8 cellular contexts compared by ENCODE assay signal in the genomic region with DNA sequence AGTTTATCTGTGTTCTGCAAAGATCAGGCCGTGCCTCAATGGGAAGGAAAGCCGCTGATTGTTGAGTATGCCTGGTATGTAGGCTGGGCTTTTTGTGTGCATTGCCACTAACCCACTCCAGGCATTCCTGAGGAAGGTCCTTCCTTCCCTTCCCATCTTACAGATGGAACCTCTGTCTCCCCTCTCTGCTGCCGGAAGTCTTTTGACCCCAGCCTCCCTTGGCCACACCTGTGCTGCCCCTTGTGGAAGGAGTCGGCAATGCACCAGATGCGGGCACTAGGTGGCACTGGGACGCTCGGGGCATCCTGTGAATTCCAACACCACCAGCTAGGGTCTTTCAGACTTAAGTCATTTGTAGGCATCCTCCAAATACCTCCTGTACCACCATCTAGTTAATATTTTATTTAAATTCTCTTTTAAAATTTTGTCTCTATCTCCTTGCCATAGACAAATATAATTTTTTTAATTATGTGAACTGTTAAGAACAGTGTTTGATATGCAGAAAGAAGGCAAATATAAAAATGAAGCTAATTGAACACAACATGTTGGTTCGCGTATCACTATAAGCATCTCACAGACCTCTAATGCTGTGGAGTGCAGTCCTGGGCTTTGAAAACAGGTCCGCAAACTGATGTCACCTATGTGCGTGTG.
DNase-seq lines count a peak whose midpoint lies in the region; ATAC-seq, FAIRE-seq and TF ChIP-seq lines count a peak whose summit lies in the region.

No MANE protein-coding gene starts in this region.

- no peak overlapping the region for H2AFZ ChIP-seq in Loucy (ENCODE audit: low read length)
- H2AFZ ChIP-seq in endothelial cell of umbilical vein (ENCODE audit: low read depth, low read length): no peak overlapping the region

- H3K4me1 Mint-ChIP-seq in activated CD4-positive, alpha-beta memory T cell treated with anti-CD3 and anti-CD28 coated beads, Interleukin-2, amount 10 ng/mL, durations not matched to agents 7 days and 5 days: peaks cover 56% of the 10 kb centered on the region
- no peaks in the 10 kb centered on the region for H3K4me1 Mint-ChIP-seq in progenitor cell of endocrine pancreas (ENCODE audit: low read depth)

- peak; percentile 71 for FAIRE-seq in endothelial cell of umbilical vein (lab: Jason Lieb, UNC)

- CTCF ChIA-PET in activated CD4-positive, alpha-beta memory T cell treated with anti-CD3 and anti-CD28 coated beads, Interleukin-2, amount 10 ng/mL, durations not matched to agents 7 days and 5 days (lab: Charles Lee): interaction anchor here (0.5 to 1.8 kb wide), 19 partner anchors 9 to 189 kb away, joined by 3 to 15 read pairs (median 4); no protein-coding TSS in a partner anchor
- CTCF ChIA-PET in endothelial cell of umbilical vein (lab: Charles Lee): interaction anchor here (0.8 kb wide), 1 partner anchor 73 kb away, joined by 3 read pairs; no protein-coding TSS in a partner anchor

- H3K4me3 ChIP-seq in Loucy (ENCODE audit: low read length, poor library complexity, severe bottlenecking): no peak overlapping the region
- no peak overlapping the region for H3K4me3 ChIP-seq in endothelial cell of umbilical vein (replicated peaks in 1 of 3; ENCODE audit: insufficient read depth in 1 of 3, low read depth in 1 of 3, low read length in 3 of 3)

- peaks cover 15% of the 10 kb centered on the region for H3K36me3 Mint-ChIP-seq in activated CD4-positive, alpha-beta memory T cell treated with anti-CD3 and anti-CD28 coated beads, Interleukin-2, amount 10 ng/mL, durations not matched to agents 7 days and 5 days (ENCODE audit: low read depth)
- H3K36me3 Mint-ChIP-seq in progenitor cell of endocrine pancreas (ENCODE audit: insufficient read depth): peaks cover 2% of the 10 kb centered on the region

- no peaks in the 10 kb centered on the region for H3K9me1 ChIP-seq in endothelial cell of umbilical vein (replicated peaks; ENCODE audit: control insufficient read depth, extremely low read depth, insufficient read depth, low read length)

- H3K4me3 Mint-ChIP-seq in activated CD4-positive, alpha-beta memory T cell treated with anti-CD3 and anti-CD28 coated beads, Interleukin-2, amount 10 ng/mL, durations not matched to agents 7 days and 5 days: no peak overlapping the region
- no peak overlapping the region for H3K4me3 Mint-ChIP-seq in progenitor cell of endocrine pancreas (ENCODE audit: low read depth)

- peaks cover 10% of the 10 kb centered on the region for H3K9me3 Mint-ChIP-seq in activated CD4-positive, alpha-beta memory T cell treated with anti-CD3 and anti-CD28 coated beads, Interleukin-2, amount 10 ng/mL, durations not matched to agents 7 days and 5 days
- no peaks in the 10 kb centered on the region for H3K9me3 Mint-ChIP-seq in progenitor cell of endocrine pancreas (ENCODE audit: low read depth)

- no peak overlapping the region for H3K4me2 ChIP-seq in Loucy (ENCODE audit: low read depth, low read length, poor library complexity, severe bottlenecking)
- no peak overlapping the region for H3K4me2 ChIP-seq in endothelial cell of umbilical vein (ENCODE audit: insufficient read depth, low read length)

- no peak overlapping the region for H3K9ac ChIP-seq in Loucy (ENCODE audit: low read depth, low read length, poor library complexity, severe bottlenecking)
- H3K9ac ChIP-seq in endothelial cell of umbilical vein (replicated peaks; ENCODE audit: extremely low read depth, insufficient read depth, low read length): no peak overlapping the region

- DNase-seq in D341Med (ENCODE audit: low spot score) (peak; percentile 79), endothelial cell of umbilical vein (ENCODE audit: low read depth, low spot score) (no peak), progenitor cell of endocrine pancreas (ENCODE audit: low spot score, unreplicated experiment) (no peak), cerebellum (ENCODE audit: low spot score) (no peak)
- DNase-seq in activated CD4-positive, alpha-beta memory T cell treated with anti-CD3 and anti-CD28 coated beads, Interleukin-2, amount 10 ng/mL, durations not matched to agents 7 days and 5 days: peak; percentile 62

- no peaks in the 10 kb centered on the region for H3K27me3 Mint-ChIP-seq in activated CD4-positive, alpha-beta memory T cell treated with anti-CD3 and anti-CD28 coated beads, Interleukin-2, amount 10 ng/mL, durations not matched to agents 7 days and 5 days
- H3K27me3 Mint-ChIP-seq in progenitor cell of endocrine pancreas: no peaks in the 10 kb centered on the region

- H4K20me1 ChIP-seq in Loucy (ENCODE audit: insufficient read depth, low read length, poor library complexity, severe bottlenecking) (peaks cover 12% of the 10 kb centered on the region), endothelial cell of umbilical vein (replicated peaks; ENCODE audit: control insufficient read depth, extremely low read depth, insufficient read depth, low read length) (no peaks in the 10 kb centered on the region)

- intact Hi-C loops in endothelial cell of umbilical vein (cut with micrococcal nuclease): no loop called here

- H3K27me3 ChIP-seq in Loucy (ENCODE audit: insufficient read depth, low read length, poor library complexity, severe bottlenecking) (no peaks in the 10 kb centered on the region), endothelial cell of umbilical vein (ENCODE audit: control insufficient read depth in 2 of 2, insufficient read depth in 2 of 2, low read length in 2 of 2) (no peaks in the 10 kb centered on the region)

- H3F3A ChIP-seq in Loucy (ENCODE audit: low read depth): no peaks in the 10 kb centered on the region

- TF ChIP-seq CTCF in Loucy (conservative IDR thresholded peaks at IDR 0.05; ENCODE audit: low read length) (peak; percentile 99), endothelial cell of umbilical vein (IDR thresholded peaks at IDR 0.05; ENCODE audit: extremely low read depth in 1 of 2, insufficient read depth in 1 of 2, low read depth in 1 of 2, low read length in 2 of 2) (peak; percentile 65 to 68), progenitor cell of endocrine pancreas (IDR thresholded peaks at IDR 0.05; ENCODE audit: unreplicated experiment) (peak; percentile 63)

- H3K9me2 ChIP-seq in Loucy (replicated peaks; ENCODE audit: low read depth, low read length): no peaks in the 10 kb centered on the region

- H3K27ac ChIP-seq in endothelial cell of umbilical vein (ENCODE audit: insufficient read depth, low read depth, low read length): no peak overlapping the region

- 0 out of 2 replicates have a peak, but pooled peaks cover 3% of the 10 kb centered on the region for H3K9me3 ChIP-seq in Loucy (ENCODE audit: insufficient read depth, low read depth, low read length)
- H3K9me3 ChIP-seq in endothelial cell of umbilical vein (replicated peaks; ENCODE audit: control insufficient read depth, insufficient read depth, low read length): no peaks in the 10 kb centered on the region

- no peak for TF ChIP-seq POLR2A in endothelial cell of umbilical vein (IDR thresholded peaks at IDR 0.05; ENCODE audit: low read depth, low read length)

- dilution Hi-C loops in endothelial cell of umbilical vein (cut with MboI; ENCODE audit: extremely low pct_ligation_motif_present, low sequenced_read_pairs): no loop called here

- peaks cover 29% of the 10 kb centered on the region for H3K4me1 ChIP-seq in Loucy (ENCODE audit: insufficient read depth, low read length, poor library complexity, severe bottlenecking)
- peaks cover 6% of the 10 kb centered on the region for H3K4me1 ChIP-seq in endothelial cell of umbilical vein (ENCODE audit: control insufficient read depth, extremely low read depth, insufficient read depth, low read length)

- no TSS peak for BruUV-seq in endothelial cell of umbilical vein (replicated peaks; lab: Mats Ljungman, UMichigan)

- H3K79me2 ChIP-seq in Loucy (ENCODE audit: insufficient read depth, low read length): peaks cover 18% of the 10 kb centered on the region; the same call in 1 of the 2 replicates
- no peaks in the 10 kb centered on the region for H3K79me2 ChIP-seq in endothelial cell of umbilical vein (ENCODE audit: control insufficient read depth, insufficient read depth, low read length)

- POLR2A ChIA-PET in activated CD4-positive, alpha-beta memory T cell treated with anti-CD3 and anti-CD28 coated beads, Interleukin-2, amount 10 ng/mL, durations not matched to agents 7 days and 5 days (lab: Charles Lee): interaction anchor here (0.8 to 1.4 kb wide), 3 partner anchors 27 to 64 kb away, joined by 3 to 6 read pairs (median 5); no protein-coding TSS in a partner anchor
- POLR2A ChIA-PET in endothelial cell of umbilical vein (lab: Charles Lee): no interaction called here

- H3K36me3 ChIP-seq in Loucy (ENCODE audit: insufficient read depth, low read length) (peaks cover 31% of the 10 kb centered on the region; the same call in 1 of the 2 replicates), endothelial cell of umbilical vein (ENCODE audit: control insufficient read depth in 2 of 2, extremely low read depth in 1 of 2, insufficient read depth in 2 of 2, low read length in 2 of 2) (peaks cover 0 to 1% of the 10 kb centered on the region in 2 experiments)

- ATAC-seq in HG03439 (IDR thresholded peaks at IDR 0.05; ENCODE audit: unreplicated experiment): no peak
- ATAC-seq in HG02973 (IDR thresholded peaks at IDR 0.05; ENCODE audit: unreplicated experiment): no peak

- H3K27ac Mint-ChIP-seq in activated CD4-positive, alpha-beta memory T cell treated with anti-CD3 and anti-CD28 coated beads, Interleukin-2, amount 10 ng/mL, durations not matched to agents 7 days and 5 days: no peak overlapping the region
- no peak overlapping the region for H3K27ac Mint-ChIP-seq in progenitor cell of endocrine pancreas

TF ChIP-seq in endothelial cell of umbilical vein, 7 proteins besides CTCF, POLR2A, EP300 and RAD21:
- TF ChIP-seq MAX (IDR thresholded peaks at IDR 0.05; ENCODE audit: insufficient read depth, insufficient read length) (no peak), POLR2AphosphoS5 (IDR thresholded peaks at IDR 0.05; ENCODE audit: insufficient read depth, low read depth, low read length) (no peak), EZH2 (IDR thresholded peaks at IDR 0.05; ENCODE audit: borderline replicate concordance, low read depth, low read length, severe bottlenecking) (no peak), JUN (IDR thresholded peaks at IDR 0.05; ENCODE audit: borderline replicate concordance, insufficient read depth, insufficient read length, low read depth) (no peak), FOS (IDR thresholded peaks at IDR 0.05; ENCODE audit: borderline replicate concordance, insufficient read depth, low read length) (no peak), MYC (IDR thresholded peaks at IDR 0.05; ENCODE audit: low read depth, low read length) (no peak), GATA2 (IDR thresholded peaks at IDR 0.05; ENCODE audit: insufficient read depth, insufficient read length, low read depth, low read length) (no peak)

Comparison
In these comparisons a context has a peak if more than half of its experiments do, and no peak if none do; other contexts are left out.
1. DNase-seq: peak in D341Med (single experiment) and activated CD4-positive, alpha-beta memory T cell treated with anti-CD3 and anti-CD28 coated beads, Interleukin-2, amount 10 ng/mL, durations not matched to agents 7 days and 5 days (single experiment); none in endothelial cell of umbilical vein (single experiment), progenitor cell of endocrine pancreas (single experiment) and cerebellum (single experiment).
2. Peak in every context shown above with its lines, with median percentiles within 50 percentile points of each other: CTCF ChIP-seq.